In the genomic region with DNA sequence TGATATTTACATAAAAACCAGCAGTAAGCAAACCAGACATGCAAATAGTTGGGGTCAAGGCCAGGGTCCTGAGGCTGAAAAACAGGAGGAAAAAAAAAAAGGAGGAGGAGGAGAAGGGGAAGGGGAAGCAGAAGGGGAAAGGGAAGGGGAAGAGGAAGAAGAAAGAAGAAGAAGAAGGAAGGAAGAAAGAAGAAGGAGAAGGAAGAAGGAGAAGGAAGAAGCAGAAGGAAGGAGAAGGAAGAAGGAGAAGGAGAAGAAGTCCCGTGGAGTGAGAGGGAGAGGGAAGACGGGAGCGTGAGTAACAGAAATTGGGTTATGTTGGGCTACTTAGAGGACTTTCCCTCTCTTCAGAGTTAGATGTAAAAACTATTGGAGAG, we compare ENCODE assay signal across 31 cellular contexts. TPM values are rescaled to one million over a fixed set of nuclear protein-coding genes. Genes with fewer than 3 reads are reported as not detected.
"Had no signal": no experiment of that assay in that cellular context is flagged by ENCODE, and none has a peak within 500 bp of the region (broad histone marks: within the 10 kb centered on the region; RNA-seq: fewer than 3 reads in every experiment).

No MANE protein-coding gene starts in this region.

- H3K4me3 ChIP-seq: ascending aorta, cardiac muscle cell had no signal

- H3K27me3 ChIP-seq: ascending aorta, cardiac muscle cell had no signal

- H3K9me3 Mint-ChIP-seq: activated CD4-positive, alpha-beta memory T cell treated with anti-CD3 and anti-CD28 coated beads, Interleukin-2, amount 10 ng/mL, durations not matched to agents 7 days and 5 days; activated CD4-positive, alpha-beta T cell treated with anti-CD3 and anti-CD28 coated beads, Interleukin-2, amount 10 ng/mL, durations not matched to agents 7 days and 5 days; activated naive CD4-positive, alpha-beta T cell treated with anti-CD3 and anti-CD28 coated beads, Interleukin-2, amount 10 ng/mL, durations not matched to agents 7 days and 5 days; activated naive CD8-positive, alpha-beta T cell treated with anti-CD3 and anti-CD28 coated beads, Interleukin-2, amount 10 ng/mL, durations not matched to agents 7 days and 5 days; activated naive CD8-positive, alpha-beta T cell treated with anti-CD3 and anti-CD28 coated beads, Interleukin-2, amount 50 U/mL, for 24 hours; activated T-cell treated with anti-CD3 and anti-CD28 coated beads, Interleukin-2, amount 50 U/mL, for 24 hours; activated T-helper 2 cell treated with anti-CD3 and anti-CD28 coated beads, Interferon-gamma antibody, Interleukin-2, Interleukin-4, amounts not matched to agents 10 μg/mL and 5 μg/mL and 100 μg/mL, durations not matched to agents 14 hours and 24 hours and 36 hours; central memory CD8-positive, alpha-beta T cell; T-helper 1 cell treated with Interleukin-12 subunit alpha and Interleukin-12 subunit beta and Interleukin-4 antibody, amounts not matched to agents 30 μg/mL and 1 μg/mL, for 36 hours; T-helper 2 cell treated with Interferon-gamma antibody and Interleukin-4, amounts not matched to agents 5 μg/mL and 100 μg/mL, for 36 hours had no signal

- H3K4me1 Mint-ChIP-seq: activated CD4-positive, alpha-beta memory T cell treated with anti-CD3 and anti-CD28 coated beads, Interleukin-2, amount 10 ng/mL, durations not matched to agents 7 days and 5 days; activated CD4-positive, alpha-beta T cell treated with anti-CD3 and anti-CD28 coated beads for 36 hours; activated CD4-positive, alpha-beta T cell treated with anti-CD3 and anti-CD28 coated beads, Interleukin-2, amount 10 ng/mL, durations not matched to agents 7 days and 5 days; activated CD8-positive, alpha-beta memory T cell treated with anti-CD3 and anti-CD28 coated beads, Interleukin-2, amount 10 ng/mL, durations not matched to agents 7 days and 5 days; activated naive CD4-positive, alpha-beta T cell treated with anti-CD3 and anti-CD28 coated beads, Interleukin-2, amount 10 ng/mL, durations not matched to agents 7 days and 5 days; activated naive CD4-positive, alpha-beta T cell treated with anti-CD3 and anti-CD28 coated beads, Interleukin-2, amount 50 U/mL, for 24 hours; activated naive CD8-positive, alpha-beta T cell treated with anti-CD3 and anti-CD28 coated beads, Interleukin-2, amount 10 ng/mL, durations not matched to agents 7 days and 5 days; activated naive CD8-positive, alpha-beta T cell treated with anti-CD3 and anti-CD28 coated beads, Interleukin-2, amount 50 U/mL, for 24 hours; central memory CD8-positive, alpha-beta T cell had no signal

- FAIRE-seq: bronchial epithelial cell had no signal

- ATAC-seq: activated CD4-positive, alpha-beta T cell treated with anti-CD3 and anti-CD28 coated beads for 36 hours; activated CD4-positive, CD25-positive, alpha-beta regulatory T cell treated with anti-CD3 and anti-CD28 coated beads, Interleukin-2, amount 50 U/mL, for 24 hours; activated CD8-positive, alpha-beta memory T cell treated with anti-CD3 and anti-CD28 coated beads, Interleukin-2, amount 10 ng/mL, durations not matched to agents 7 days and 5 days; activated CD8-positive, alpha-beta T cell treated with anti-CD3 and anti-CD28 coated beads, Interleukin-2, amount 10 ng/mL, durations not matched to agents 7 days and 5 days; activated naive CD8-positive, alpha-beta T cell treated with anti-CD3 and anti-CD28 coated beads, Interleukin-2, amount 50 U/mL, for 24 hours had no signal

- H3K27ac ChIP-seq: ascending aorta, cardiac muscle cell had no signal

- H3K27ac Mint-ChIP-seq: activated CD4-positive, alpha-beta memory T cell treated with anti-CD3 and anti-CD28 coated beads, Interleukin-2, amount 10 ng/mL, durations not matched to agents 7 days and 5 days; activated CD4-positive, alpha-beta T cell treated with anti-CD3 and anti-CD28 coated beads for 36 hours; activated CD4-positive, alpha-beta T cell treated with anti-CD3 and anti-CD28 coated beads, Interleukin-2, amount 10 ng/mL, durations not matched to agents 7 days and 5 days; activated CD8-positive, alpha-beta memory T cell treated with anti-CD3 and anti-CD28 coated beads, Interleukin-2, amount 10 ng/mL, durations not matched to agents 7 days and 5 days; activated CD8-positive, alpha-beta T cell treated with anti-CD3 and anti-CD28 coated beads, Interleukin-2, amount 10 ng/mL, durations not matched to agents 7 days and 5 days; activated naive CD4-positive, alpha-beta T cell treated with anti-CD3 and anti-CD28 coated beads, Interleukin-2, amount 10 ng/mL, durations not matched to agents 7 days and 5 days; activated naive CD4-positive, alpha-beta T cell treated with anti-CD3 and anti-CD28 coated beads, Interleukin-2, amount 50 U/mL, for 24 hours; activated naive CD8-positive, alpha-beta T cell; activated naive CD8-positive, alpha-beta T cell treated with anti-CD3 and anti-CD28 coated beads, Interleukin-2, amount 10 ng/mL, durations not matched to agents 7 days and 5 days; activated naive CD8-positive, alpha-beta T cell treated with anti-CD3 and anti-CD28 coated beads, Interleukin-2, amount 50 U/mL, for 24 hours; activated T-cell treated with anti-CD3 and anti-CD28 coated beads, Interleukin-2, amount 50 U/mL, for 24 hours; activated T-helper 2 cell treated with anti-CD3 and anti-CD28 coated beads, Interferon-gamma antibody, Interleukin-2, Interleukin-4, amounts not matched to agents 10 μg/mL and 5 μg/mL and 100 μg/mL, durations not matched to agents 14 hours and 24 hours and 36 hours; T-helper 1 cell treated with Interleukin-12 subunit alpha and Interleukin-12 subunit beta and Interleukin-4 antibody, amounts not matched to agents 30 μg/mL and 1 μg/mL, for 36 hours; T-helper 2 cell treated with Interferon-gamma antibody and Interleukin-4, amounts not matched to agents 5 μg/mL and 100 μg/mL, for 36 hours had no signal

- H3K4me1 ChIP-seq: ascending aorta had no signal

- H3K36me3 ChIP-seq: ascending aorta, cardiac muscle cell had no signal

- H3K9me3 ChIP-seq: ascending aorta had no signal

- DNase-seq: activated CD4-positive, alpha-beta memory T cell treated with anti-CD3 and anti-CD28 coated beads, Interleukin-2, amount 10 ng/mL, durations not matched to agents 7 days and 5 days; activated CD4-positive, alpha-beta T cell treated with anti-CD3 and anti-CD28 coated beads for 1 hour; activated CD4-positive, CD25-positive, alpha-beta regulatory T cell; activated CD8-positive, alpha-beta memory T cell treated with anti-CD3 and anti-CD28 coated beads for 24 hours; activated CD8-positive, alpha-beta memory T cell treated with anti-CD3 and anti-CD28 coated beads, Interleukin-2, amount 10 ng/mL, durations not matched to agents 7 days and 5 days; activated CD8-positive, alpha-beta memory T cell treated with anti-CD3 and anti-CD28 coated beads, Interleukin-2, amount 50 U/mL, for 48 hours; activated effector memory CD4-positive, alpha-beta T cell treated with Interleukin-2 at 50 U/mL for 16 hours; activated gamma-delta T cell; activated naive CD4-positive, alpha-beta T cell treated with Interleukin-2 at 50 U/mL for 16 hours; activated naive CD8-positive, alpha-beta T cell treated with anti-CD3 and anti-CD28 coated beads, Interleukin-2, amount 10 ng/mL, durations not matched to agents 7 days and 5 days; activated T-cell treated with anti-CD3 and anti-CD28 coated beads, Interleukin-2, amount 50 U/mL, for 24 hours; amygdala; anterior cingulate cortex; T-helper 9 cell had no signal

- H3K36me3 Mint-ChIP-seq: activated CD8-positive, alpha-beta memory T cell treated with anti-CD3 and anti-CD28 coated beads, Interleukin-2, amount 10 ng/mL, durations not matched to agents 7 days and 5 days; activated naive CD4-positive, alpha-beta T cell treated with anti-CD3 and anti-CD28 coated beads, Interleukin-2, amount 10 ng/mL, durations not matched to agents 7 days and 5 days; activated naive CD4-positive, alpha-beta T cell treated with anti-CD3 and anti-CD28 coated beads, Interleukin-2, amount 50 U/mL, for 24 hours; activated naive CD8-positive, alpha-beta T cell treated with anti-CD3 and anti-CD28 coated beads, Interleukin-2, amount 10 ng/mL, durations not matched to agents 7 days and 5 days; brain had no signal

- H3K4me3 Mint-ChIP-seq: activated CD4-positive, alpha-beta memory T cell treated with anti-CD3 and anti-CD28 coated beads, Interleukin-2, amount 10 ng/mL, durations not matched to agents 7 days and 5 days; activated CD4-positive, alpha-beta T cell treated with anti-CD3 and anti-CD28 coated beads for 36 hours; activated CD4-positive, alpha-beta T cell treated with anti-CD3 and anti-CD28 coated beads, Interleukin-2, amount 10 ng/mL, durations not matched to agents 7 days and 5 days; activated CD8-positive, alpha-beta memory T cell treated with anti-CD3 and anti-CD28 coated beads, Interleukin-2, amount 10 ng/mL, durations not matched to agents 7 days and 5 days; activated CD8-positive, alpha-beta T cell treated with anti-CD3 and anti-CD28 coated beads, Interleukin-2, amount 10 ng/mL, durations not matched to agents 7 days and 5 days; activated naive CD4-positive, alpha-beta T cell treated with anti-CD3 and anti-CD28 coated beads, Interleukin-2, amount 10 ng/mL, durations not matched to agents 7 days and 5 days; activated naive CD4-positive, alpha-beta T cell treated with anti-CD3 and anti-CD28 coated beads, Interleukin-2, amount 50 U/mL, for 24 hours; activated naive CD8-positive, alpha-beta T cell; activated naive CD8-positive, alpha-beta T cell treated with anti-CD3 and anti-CD28 coated beads, Interleukin-2, amount 10 ng/mL, durations not matched to agents 7 days and 5 days; activated naive CD8-positive, alpha-beta T cell treated with anti-CD3 and anti-CD28 coated beads, Interleukin-2, amount 50 U/mL, for 24 hours; activated T-cell treated with anti-CD3 and anti-CD28 coated beads, Interleukin-2, amount 50 U/mL, for 24 hours; central memory CD8-positive, alpha-beta T cell; T-helper 1 cell treated with Interleukin-12 subunit alpha and Interleukin-12 subunit beta and Interleukin-4 antibody, amounts not matched to agents 30 μg/mL and 1 μg/mL, for 36 hours; T-helper 2 cell treated with Interferon-gamma antibody and Interleukin-4, amounts not matched to agents 5 μg/mL and 100 μg/mL, for 36 hours had no signal

RNA-seq across cellular contexts. Expression of gene NSG2, which starts 24.6 kb away (rescaled TPM):
- total RNA-seq: activated CD4-positive, alpha-beta memory T cell treated with anti-CD3 and anti-CD28 coated beads, Interleukin-2, amount 10 ng/mL, durations not matched to agents 7 days and 5 days; activated CD4-positive, alpha-beta T cell treated with anti-CD3 and anti-CD28 coated beads for 36 hours; activated CD4-positive, alpha-beta T cell treated with anti-CD3 and anti-CD28 coated beads, Interleukin-2, amount 10 ng/mL, durations not matched to agents 7 days and 5 days; activated CD8-positive, alpha-beta memory T cell treated with anti-CD3 and anti-CD28 coated beads, Interleukin-2, amount 10 ng/mL, durations not matched to agents 7 days and 5 days; activated CD8-positive, alpha-beta T cell treated with anti-CD3 and anti-CD28 coated beads, Interleukin-2, amount 10 ng/mL, durations not matched to agents 7 days and 5 days; activated naive CD8-positive, alpha-beta T cell treated with anti-CD3 and anti-CD28 coated beads, Interleukin-2, amount 10 ng/mL, durations not matched to agents 7 days and 5 days; activated T-helper 2 cell treated with anti-CD3 and anti-CD28 coated beads, Interferon-gamma antibody, Interleukin-2, Interleukin-4, amounts not matched to agents 10 μg/mL and 5 μg/mL and 100 μg/mL, durations not matched to agents 14 hours and 24 hours and 36 hours; ascending aorta; bronchial epithelial cell; chondrocyte had no signal

RNA-seq across cellular contexts. Expression of gene C5orf47, which starts 31.9 kb away (rescaled TPM):
- total RNA-seq: activated CD4-positive, alpha-beta memory T cell treated with anti-CD3 and anti-CD28 coated beads, Interleukin-2, amount 10 ng/mL, durations not matched to agents 7 days and 5 days; activated CD4-positive, alpha-beta T cell treated with anti-CD3 and anti-CD28 coated beads for 36 hours; activated CD4-positive, alpha-beta T cell treated with anti-CD3 and anti-CD28 coated beads, Interleukin-2, amount 10 ng/mL, durations not matched to agents 7 days and 5 days; activated CD8-positive, alpha-beta T cell treated with anti-CD3 and anti-CD28 coated beads, Interleukin-2, amount 10 ng/mL, durations not matched to agents 7 days and 5 days; activated naive CD8-positive, alpha-beta T cell treated with anti-CD3 and anti-CD28 coated beads, Interleukin-2, amount 10 ng/mL, durations not matched to agents 7 days and 5 days; activated T-helper 2 cell treated with anti-CD3 and anti-CD28 coated beads, Interferon-gamma antibody, Interleukin-2, Interleukin-4, amounts not matched to agents 10 μg/mL and 5 μg/mL and 100 μg/mL, durations not matched to agents 14 hours and 24 hours and 36 hours; ascending aorta; chondrocyte had no signal
- polyA plus RNA-seq: cardiac muscle cell had no signal
